ENCODE assay signal across 8 cellular contexts in the genomic region with DNA sequence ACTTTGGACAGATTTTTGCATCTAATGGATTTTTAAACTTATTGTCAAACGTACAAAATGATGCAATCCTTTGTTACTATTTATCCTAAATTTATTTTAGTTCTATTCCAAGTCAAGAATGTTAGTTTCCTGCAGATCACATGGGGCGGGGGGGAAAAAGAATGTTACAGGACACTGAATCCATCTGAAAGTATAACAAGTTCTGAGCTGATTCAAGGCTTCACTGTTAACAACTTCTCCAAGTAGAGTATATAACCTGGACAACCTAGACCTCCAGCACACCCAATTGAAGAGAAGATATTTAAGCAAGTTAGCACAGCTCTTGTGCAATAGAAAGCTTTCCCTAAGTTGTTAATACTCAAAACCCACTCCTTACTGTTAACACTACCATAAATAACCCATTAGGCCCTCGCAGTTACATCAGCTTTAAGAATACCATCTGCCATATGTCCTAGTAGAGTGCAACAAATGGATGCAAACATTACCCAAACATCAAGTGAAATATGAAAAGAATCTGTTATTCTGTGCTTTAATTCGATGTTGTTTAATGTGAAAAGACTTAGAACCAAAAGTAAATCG. TPM values are rescaled to one million over a fixed set of nuclear protein-coding genes. Genes with fewer than 3 reads are reported as not detected.
DNase-seq lines count a peak whose midpoint lies in the region; TF ChIP-seq lines count a peak whose summit lies in the region.

No MANE protein-coding gene starts in this region.

- peaks cover 28% of the 10 kb centered on the region for H3K36me3 Mint-ChIP-seq in nephron (ENCODE audit: low read depth)

- H3K27me3 Mint-ChIP-seq in nephron (ENCODE audit: low read depth) = no peaks in the 10 kb centered on the region

- POLR2A ChIA-PET in RWPE1 (lab: Yijun Ruan, JAX; ENCODE audit: low non-redundant PET) = no interaction called here

- no peaks in the 10 kb centered on the region for H3K9me3 ChIP-seq in left ventricle myocardium inferior (replicated peaks)
- H3K9me3 ChIP-seq in endocrine pancreas (ENCODE audit: control insufficient read depth, low read length) = no peaks in the 10 kb centered on the region

- peaks cover 59% of the 10 kb centered on the region for H3K4me1 ChIP-seq in left ventricle myocardium inferior
- no peaks in the 10 kb centered on the region for H3K4me1 ChIP-seq in endocrine pancreas (ENCODE audit: control insufficient read depth, insufficient read depth, low read length)

- CTCF ChIA-PET in RWPE1 (lab: Yijun Ruan, JAX) = interaction anchor here (0.7 kb wide), 1 partner anchor 536 kb away, joined by 5 read pairs; no protein-coding TSS in a partner anchor

- TF ChIP-seq CTCF in left ventricle myocardium inferior (IDR thresholded peaks at IDR 0.05; ENCODE audit: borderline replicate concordance) (no peak), RWPE1 (conservative IDR thresholded peaks at IDR 0.05; ENCODE audit: low read depth) (no peak), nephron (IDR thresholded peaks at IDR 0.05; ENCODE audit: unreplicated experiment in 3 of 3) (no peak)

- H3K27ac ChIP-seq in left ventricle myocardium inferior (replicated peaks) = peak overlapping the region; percentile 95
- H3K27ac ChIP-seq in RWPE1 = peak overlapping the region; percentile 91

- H3K27ac Mint-ChIP-seq in nephron = peak overlapping the region; percentile 91 to 99 (median 99)

- peak overlapping the region; percentile 90 for H3K9ac ChIP-seq in endocrine pancreas (ENCODE audit: control insufficient read depth, insufficient read depth, low read length)

- no peaks in the 10 kb centered on the region for H3K9me3 Mint-ChIP-seq in nephron

- H3K36me3 ChIP-seq in left ventricle myocardium inferior = no peaks in the 10 kb centered on the region
- no peaks in the 10 kb centered on the region for H3K36me3 ChIP-seq in endocrine pancreas (ENCODE audit: control insufficient read depth, insufficient read depth, low read length)

- H3K27me3 ChIP-seq in left ventricle myocardium inferior (ENCODE audit: low read depth) = no peaks in the 10 kb centered on the region
- no peaks in the 10 kb centered on the region for H3K27me3 ChIP-seq in endocrine pancreas (ENCODE audit: control insufficient read depth, insufficient read depth, low read length)

- DNase-seq in left ventricle myocardium inferior (no peak), cardiac septum (ENCODE audit: low spot score) (no peak), RWPE1 (ENCODE audit: low spot score) (peak; percentile 26), NCI-H2196 (lab: John Stamatoyannopoulos, UW; ENCODE audit: unreplicated experiment) (no peak), LoVo (ENCODE audit: low spot score) (no peak), amniotic stem cell (lab: John Stamatoyannopoulos, UW) (no peak)

- intact Hi-C loops in left ventricle myocardium inferior (cut with micrococcal nuclease) (no loop called here), cardiac septum (cut with DNase I) (no loop called here)

- peak overlapping the region; percentile 88 for H3K4me3 ChIP-seq in left ventricle myocardium inferior
- peak overlapping the region; percentile 100 for H3K4me3 ChIP-seq in endocrine pancreas (ENCODE audit: control insufficient read depth, insufficient read depth, low read length)

- peaks cover 24% of the 10 kb centered on the region for H3K4me1 Mint-ChIP-seq in nephron

- H3K4me3 Mint-ChIP-seq in nephron = peak overlapping the region; percentile 97 to 99 (median 97)

RNA-seq across cellular contexts. Expression of gene SEC63, which starts 1.3 kb away (rescaled TPM):
- total RNA-seq in left ventricle myocardium inferior (55.0 TPM), cardiac septum (55.5 TPM)
